Comparison of ENCODE assay signal across 9 cellular contexts in genomic region chr1:27961646-27962221, GRCh38. TPM values are rescaled to one million over a fixed set of nuclear protein-coding genes. Genes with fewer than 3 reads are reported as not detected.
DNase-seq lines count a peak whose midpoint lies in the region; ATAC-seq, FAIRE-seq and TF ChIP-seq lines count a peak whose summit lies in the region.
"Had no signal": no experiment of that assay in that cellular context is flagged by ENCODE, and none has a peak within 500 bp of the region (broad histone marks: within the 10 kb centered on the region; RNA-seq: fewer than 3 reads in every experiment).

No MANE protein-coding gene starts in this region.

- H3K4me3 ChIP-seq in BLaER1, result no peak overlapping the region
- H3K4me3 ChIP-seq in IMR-90 (ENCODE audit: insufficient read depth, low read depth, low read length), result no peak overlapping the region
- H3K4me3 ChIP-seq in bronchial epithelial cell (ENCODE audit: low read depth, low read length), result no peak overlapping the region
- H3K4me3 ChIP-seq in brain microvascular endothelial cell (ENCODE audit: low read depth, low read length), result no peak overlapping the region

- no TSS peak for BruUV-seq in IMR-90 (replicated peaks; lab: Mats Ljungman, UMichigan)

- H4K91ac ChIP-seq in IMR-90 (ENCODE audit: insufficient read depth, low read depth, low read length), result no peak overlapping the region

- H3K36me3 ChIP-seq in BLaER1, result peaks cover 37% of the 10 kb centered on the region
- peaks cover 20% of the 10 kb centered on the region; the same call in 1 of the 2 replicates for H3K36me3 ChIP-seq in IMR-90 (ENCODE audit: control insufficient read depth, insufficient read depth, low read length)
- peaks cover 2% of the 10 kb centered on the region for H3K36me3 ChIP-seq in bronchial epithelial cell (ENCODE audit: control insufficient read depth, insufficient read depth, low read length)
- H3K36me3 ChIP-seq in brain microvascular endothelial cell (replicated peaks), result no peaks in the 10 kb centered on the region

- CTCF ChIA-PET in IMR-90 (lab: Yijun Ruan, JAX), result no interaction called here

- dilution Hi-C loops in IMR-90 (cut with HindIII; ENCODE audit: low sequenced_read_pairs, unreplicated experiment), result no loop called here

- H3K27me3 ChIP-seq in BLaER1 (no peaks in the 10 kb centered on the region), IMR-90 (ENCODE audit: control insufficient read depth, insufficient read depth, low read length) (no peaks in the 10 kb centered on the region), bronchial epithelial cell (ENCODE audit: control insufficient read depth, insufficient read depth, low read length) (no peaks in the 10 kb centered on the region), brain microvascular endothelial cell (replicated peaks) (no peaks in the 10 kb centered on the region)

- H3K23ac ChIP-seq in IMR-90 (ENCODE audit: low read depth, low read length), result no peak overlapping the region

- in situ Hi-C loops in IMR-90 (cut with MboI; ENCODE audit: low sequenced_read_pairs), result no loop called here
- in situ Hi-C loops in brain microvascular endothelial cell (cut with HindIII; ENCODE audit: low pct_ligation_motif_present, low sequenced_read_pairs), result no loop called here

- intact Hi-C loops in IMR-90 (cut with micrococcal nuclease), result no loop called here

- peak overlapping the region; percentile 54 to 74 (median 68) for H3K27ac Mint-ChIP-seq in nephron

- H2BK120ac ChIP-seq in IMR-90 (ENCODE audit: low read depth, low read length), result no peak overlapping the region

- H3K4me3 Mint-ChIP-seq in nephron, result peak overlapping the region; percentile 84 to 88 (median 86)

- TF ChIP-seq RAD21 in IMR-90 (IDR thresholded peaks at IDR 0.05; ENCODE audit: low read length), result no peak

- H3K9me3 Mint-ChIP-seq in nephron, result no peaks in the 10 kb centered on the region

- H2AFZ ChIP-seq in IMR-90 (replicated peaks; ENCODE audit: low read length, poor library complexity), result no peak overlapping the region

- no peak for TF ChIP-seq POLR2A in IMR-90 (IDR thresholded peaks at IDR 0.05; ENCODE audit: low read depth, low read length)

- H3K14ac ChIP-seq in IMR-90 (replicated peaks; ENCODE audit: low read depth, low read length), result no peak overlapping the region

- H3K9me3 ChIP-seq in BLaER1, result no peaks in the 10 kb centered on the region
- no peaks in the 10 kb centered on the region for H3K9me3 ChIP-seq in IMR-90 (ENCODE audit: control insufficient read depth, insufficient read depth, low read length)

- peaks cover 23% of the 10 kb centered on the region for H3K9me1 ChIP-seq in IMR-90 (ENCODE audit: insufficient read depth, low read length)

- H4K20me1 ChIP-seq in BLaER1 (peaks cover 22% of the 10 kb centered on the region; the same call in 1 of the 2 replicates), IMR-90 (ENCODE audit: insufficient read depth, low read length) (no peaks in the 10 kb centered on the region; the same call in 1 of the 2 replicates)

- H3K27ac ChIP-seq in BLaER1 (no peak overlapping the region), IMR-90 (ENCODE audit: insufficient read depth, low read length) (no peak overlapping the region), brain microvascular endothelial cell (no peak overlapping the region)

- peak overlapping the region; percentile 19 for H2AK9ac ChIP-seq in IMR-90 (replicated peaks; ENCODE audit: low read depth, low read length, poor library complexity)

- peaks cover 18% of the 10 kb centered on the region for H3K4me1 Mint-ChIP-seq in nephron

- no peak overlapping the region for H3K56ac ChIP-seq in IMR-90 (ENCODE audit: extremely low read depth, insufficient read depth, low read length)

- peaks cover 13 to 33% of the 10 kb centered on the region in 2 experiments for H3K79me1 ChIP-seq in IMR-90 (ENCODE audit: low read depth in 1 of 2, low read length in 2 of 2)

- no peak overlapping the region for H2BK20ac ChIP-seq in IMR-90 (ENCODE audit: low read depth, low read length)

- H3K4me1 ChIP-seq in BLaER1 (peaks cover 33% of the 10 kb centered on the region), IMR-90 (ENCODE audit: control insufficient read depth, insufficient read depth, low read length) (peaks cover 14% of the 10 kb centered on the region)

- peak; percentile 95 for FAIRE-seq in bronchial epithelial cell (lab: Jason Lieb, UNC)
- no peak for FAIRE-seq in HTR-8/SVneo (lab: Jason Lieb, UNC)

- ATAC-seq in IMR-90 (ENCODE audit: low read depth), result peak; percentile 19; the same call in 1 of the 2 replicates
- no peak for ATAC-seq in HG02763 (IDR thresholded peaks at IDR 0.05; ENCODE audit: unreplicated experiment)

- no peak overlapping the region for H2AK5ac ChIP-seq in IMR-90 (ENCODE audit: low read depth, low read length)

- H3K9ac ChIP-seq in BLaER1, result 0 out of 2 replicates have a peak overlapping the region, but pooled peaks have one; percentile 85
- H3K9ac ChIP-seq in IMR-90 (ENCODE audit: low read depth, low read length), result no peak overlapping the region

- no peak overlapping the region for H3K18ac ChIP-seq in IMR-90 (ENCODE audit: low read depth, low read length)

- TF ChIP-seq CTCF in IMR-90 (conservative IDR thresholded peaks at IDR 0.05; ENCODE audit: low read depth, low read length) (no peak), bronchial epithelial cell (IDR thresholded peaks at IDR 0.05; ENCODE audit: insufficient read depth, low read length, severe bottlenecking) (no peak), nephron (IDR thresholded peaks at IDR 0.05; ENCODE audit: unreplicated experiment in 3 of 3) (no peak), brain microvascular endothelial cell (IDR thresholded peaks at IDR 0.05; ENCODE audit: low read depth, low read length, missing control alignments) (no peak)

- POLR2A ChIA-PET in IMR-90 (lab: Charles Lee; ENCODE audit: unreplicated experiment), result no interaction called here

- 55% methylated on average over 2 of the region's 4 CpGs; no CpG with 5 or more reads in 1 of the 2 experiments for WGBS in IMR-90 (ENCODE audit: extremely low coverage in 2 of 2, insufficient read length in 1 of 2), 2 experiments

- no peak overlapping the region for H2BK15ac ChIP-seq in IMR-90 (ENCODE audit: low read depth, low read length)

- peak overlapping the region in 1 of 2 experiments; percentile 57; a peak in 2 of 4 replicates for H4K8ac ChIP-seq in IMR-90 (ENCODE audit: low read depth in 2 of 2, low read length in 2 of 2)

- peaks cover 4% of the 10 kb centered on the region for H3K27me3 Mint-ChIP-seq in nephron (ENCODE audit: low read depth)

- H3K4me2 ChIP-seq in BLaER1 (peak overlapping the region; percentile 100), IMR-90 (ENCODE audit: low read depth, low read length) (peak overlapping the region; percentile 86)

- DNase-seq in IMR-90, result no peak
- DNase-seq in bronchial epithelial cell (ENCODE audit: low read depth), result no peak
- no peak for DNase-seq in HTR-8/SVneo (ENCODE audit: insufficient read length, low spot score)
- DNase-seq in middle frontal gyrus (ENCODE audit: extremely low spot score, low spot score), result no peak
- DNase-seq in brain microvascular endothelial cell, result no peak
- DNase-seq: foreskin melanocyte had no signal

- H3K36me3 Mint-ChIP-seq in nephron (ENCODE audit: low read depth), result peaks cover 16% of the 10 kb centered on the region

- peak overlapping the region; percentile 29; the same call in 1 of the 2 replicates for H3K4ac ChIP-seq in IMR-90 (ENCODE audit: low read depth, low read length)

- no peak overlapping the region for H2BK5ac ChIP-seq in IMR-90 (ENCODE audit: low read depth, low read length, poor library complexity, severe bottlenecking)

- H4K5ac ChIP-seq in IMR-90 (ENCODE audit: low read depth, low read length), result no peak overlapping the region

TF ChIP-seq in IMR-90, 13 proteins besides CTCF, POLR2A, EP300 and RAD21:
- TF ChIP-seq MAFK (IDR thresholded peaks at IDR 0.05; ENCODE audit: low read depth, low read length), result no peak

RNA-seq across cellular contexts. Expression of gene XKR8, which starts 2.0 kb away (rescaled TPM):
- total RNA-seq in IMR-90 (2012; rRNA removed), result 1.1 TPM in 2 replicates
- polyA plus RNA-seq in IMR-90 (2012; rRNA removed), result 10.7 and 12.8 TPM in 2 replicates
- 11.8 and 16.5 TPM in 2 replicates for polyA plus RNA-seq in IMR-90 (2012; cell fraction: cytosol; rRNA removed)
- polyA plus RNA-seq in IMR-90 (2012; cell fraction: nucleus; rRNA removed; ENCODE audit: low replicate concordance), result 6.5 and 10.7 TPM in 2 replicates
- total RNA-seq in bronchial epithelial cell, result 2.4 and 3.2 TPM in 2 replicates

RNA-seq across cellular contexts. Expression of gene SMPDL3B, which starts 26.9 kb away (rescaled TPM):
- total RNA-seq in IMR-90 (2012; rRNA removed) (not detected in 2 replicates), bronchial epithelial cell (2.4 and 2.7 TPM in 2 replicates)
- polyA plus RNA-seq in IMR-90 (2012; rRNA removed), result not detected in 2 replicates
- 0.04 and 0.05 TPM in 2 replicates for polyA plus RNA-seq in IMR-90 (2012; cell fraction: cytosol; rRNA removed)
- not detected in 2 replicates for polyA plus RNA-seq in IMR-90 (2012; cell fraction: nucleus; rRNA removed; ENCODE audit: low replicate concordance)

RNA-seq across cellular contexts. Expression of gene RPA2, which starts 47.4 kb away (rescaled TPM):
- total RNA-seq in IMR-90 (2012; rRNA removed) (30.6 and 45.3 TPM in 2 replicates), bronchial epithelial cell (20.5 and 25.0 TPM in 2 replicates)
- polyA plus RNA-seq in IMR-90 (2012; rRNA removed), result 22.5 and 34.4 TPM in 2 replicates
- 16.8 and 26.7 TPM in 2 replicates for polyA plus RNA-seq in IMR-90 (2012; cell fraction: cytosol; rRNA removed)
- polyA plus RNA-seq in IMR-90 (2012; cell fraction: nucleus; rRNA removed; ENCODE audit: low replicate concordance), result 3.9 and 9.4 TPM in 2 replicates
